ENCODE assay signal across 27 cellular contexts in genomic region chr1:213651077-213651476, GRCh38.
"Had no signal": no experiment of that assay in that cellular context is flagged by ENCODE, and none has a peak within 500 bp of the region (broad histone marks: within the 10 kb centered on the region; RNA-seq: fewer than 3 reads in every experiment).

No MANE protein-coding gene starts in this region.

- ATAC-seq: activated CD8-positive, alpha-beta T cell treated with anti-CD3 and anti-CD28 coated beads, Interleukin-2, amount 10 ng/mL, durations not matched to agents 7 days and 5 days; activated naive CD4-positive, alpha-beta T cell treated with anti-CD3 and anti-CD28 coated beads, Interleukin-2, amount 50 U/mL, for 72 hours; Panc1 had no signal

- H3K36me3 ChIP-seq: adrenal gland, SJCRH30, WERI-Rb-1 had no signal

- DNase-seq: activated CD4-positive, alpha-beta T cell treated with anti-CD3 and anti-CD28 coated beads for 1 hour; activated CD4-positive, alpha-beta T cell treated with anti-CD3 and anti-CD28 coated beads, Interleukin-2, amount 10 ng/mL, durations not matched to agents 7 days and 5 days; activated CD4-positive, alpha-beta T cell treated with anti-CD3 and anti-CD28 coated beads, Interleukin-2, amount 50 U/mL, for 48 hours; activated CD4-positive, CD25-positive, alpha-beta regulatory T cell; activated CD8-positive, alpha-beta T cell treated with anti-CD3 and anti-CD28 coated beads, Interleukin-2, amount 10 ng/mL, durations not matched to agents 7 days and 5 days; activated gamma-delta T cell treated with Interleukin-2 at 50 U/mL for 16 hours; activated naive CD4-positive, alpha-beta T cell treated with anti-CD3 and anti-CD28 coated beads for 36 hours; activated T-cell treated with anti-CD3 and anti-CD28 coated beads, Interleukin-2, amount 50 U/mL, for 24 hours; adrenal gland; caudate nucleus; cerebellar nuclear complex; Karpas-422; KBM-7; NCI-H1105; NCI-H1436; NCI-H2029 treated with DMSO at 0.1 percent for 48 hours; NCI-H2227 treated with DMSO at 0.1 percent for 48 hours; NCI-H526 treated with DMSO at 0.1 percent for 48 hours; SHP77; SJCRH30; T1000; WERI-Rb-1 had no signal

- H3K27me3 ChIP-seq: adrenal gland, SJCRH30 had no signal

- H3K4me1 Mint-ChIP-seq: activated CD4-positive, alpha-beta T cell treated with anti-CD3 and anti-CD28 coated beads, Interleukin-2, amount 10 ng/mL, durations not matched to agents 7 days and 5 days; brain had no signal

- H3K27ac Mint-ChIP-seq: activated CD8-positive, alpha-beta T cell treated with anti-CD3 and anti-CD28 coated beads, Interleukin-2, amount 10 ng/mL, durations not matched to agents 7 days and 5 days; activated naive CD4-positive, alpha-beta T cell treated with anti-CD3 and anti-CD28 coated beads for 36 hours; activated naive CD4-positive, alpha-beta T cell treated with anti-CD3 and anti-CD28 coated beads, Interleukin-2, amount 50 U/mL, for 72 hours; activated T-cell treated with anti-CD3 and anti-CD28 coated beads, Interleukin-2, amount 50 U/mL, for 24 hours; activated T-helper 2 cell treated with anti-CD3 and anti-CD28 coated beads, Interferon-gamma antibody, Interleukin-2, Interleukin-4, amounts not matched to agents 10 μg/mL and 5 μg/mL and 100 μg/mL, durations not matched to agents 14 hours and 24 hours and 36 hours; brain had no signal

- H3K27ac ChIP-seq: adrenal gland, SJCRH30, SK-N-MC, WERI-Rb-1 had no signal

- H3K9me3 ChIP-seq: adrenal gland, SJCRH30 had no signal

- H3K4me1 ChIP-seq: adrenal gland, SJCRH30 had no signal

- H3K36me3 Mint-ChIP-seq: activated naive CD4-positive, alpha-beta T cell treated with anti-CD3 and anti-CD28 coated beads, Interleukin-2, amount 50 U/mL, for 72 hours; brain had no signal

- H3K4me3 Mint-ChIP-seq: activated CD4-positive, alpha-beta T cell treated with anti-CD3 and anti-CD28 coated beads, Interleukin-2, amount 10 ng/mL, durations not matched to agents 7 days and 5 days; activated CD8-positive, alpha-beta T cell treated with anti-CD3 and anti-CD28 coated beads, Interleukin-2, amount 10 ng/mL, durations not matched to agents 7 days and 5 days; activated naive CD4-positive, alpha-beta T cell treated with anti-CD3 and anti-CD28 coated beads for 36 hours; activated T-cell treated with anti-CD3 and anti-CD28 coated beads, Interleukin-2, amount 50 U/mL, for 24 hours; brain had no signal

- H3K9me3 Mint-ChIP-seq: activated CD4-positive, alpha-beta T cell treated with anti-CD3 and anti-CD28 coated beads, Interleukin-2, amount 10 ng/mL, durations not matched to agents 7 days and 5 days; activated naive CD4-positive, alpha-beta T cell treated with anti-CD3 and anti-CD28 coated beads for 36 hours; activated naive CD4-positive, alpha-beta T cell treated with anti-CD3 and anti-CD28 coated beads, Interleukin-2, amount 50 U/mL, for 72 hours; activated T-cell treated with anti-CD3 and anti-CD28 coated beads, Interleukin-2, amount 50 U/mL, for 24 hours; activated T-helper 2 cell treated with anti-CD3 and anti-CD28 coated beads, Interferon-gamma antibody, Interleukin-2, Interleukin-4, amounts not matched to agents 10 μg/mL and 5 μg/mL and 100 μg/mL, durations not matched to agents 14 hours and 24 hours and 36 hours; brain had no signal

- H3K4me3 ChIP-seq: adrenal gland, SJCRH30, SK-N-MC had no signal
